In genomic region chr12:29304388-29304787, GRCh38 we compare ENCODE assay signal across 21 cellular contexts.
"Had no signal": no experiment of that assay in that cellular context is flagged by ENCODE, and none has a peak within 500 bp of the region (broad histone marks: within the 10 kb centered on the region; RNA-seq: fewer than 3 reads in every experiment).

No MANE protein-coding gene starts in this region.

- H3K36me3 ChIP-seq: left ventricle myocardium inferior, ovary, right atrium auricular region, right lobe of liver, tibial nerve, uterus had no signal

- H3K9me3 ChIP-seq: left ventricle myocardium inferior, ovary, right atrium auricular region, right lobe of liver, tibial nerve, uterus had no signal

- H3K27me3 ChIP-seq: ovary, right atrium auricular region, right lobe of liver, tibial nerve, uterus had no signal

- ATAC-seq: natural killer cell treated with Interleukin-12 subunit alpha and Interleukin-12 subunit beta and Interleukin-15 and Interleukin-18, amount 100 ng/mL, for 72 hours; right lobe of liver; stimulated activated memory B cell treated with anti-CD40 and anti-IgM and Interleukin-4, amounts not matched to agents 10 μg/mL and 1 μg/mL and 100 μg/mL, for 72 hours; stimulated activated naive CD8-positive, alpha-beta T cell treated with anti-CD3 and anti-CD28 coated beads, Interleukin-15, amount 100 ng/mL, for 72 hours had no signal

- DNase-seq: hypothalamus; islet precursor cell; left ventricle myocardium inferior; mesendoderm; naive B cell; ovary; right lobe of liver; stimulated activated CD4-positive, alpha-beta T cell treated with anti-CD3 and anti-CD28 coated beads, Interleukin-1b, Interleukin-23, amount 100 ng/mL, for 48 hours; stimulated activated CD4-positive, alpha-beta T cell treated with anti-CD3 and anti-CD28 coated beads, Interleukin-2, amount 100 ng/mL, for 48 hours; stimulated activated CD4-positive, alpha-beta T cell treated with anti-CD3 and anti-CD28 coated beads, Interleukin-4, amount 100 ng/mL, for 4 hours; stimulated activated CD8-positive, alpha-beta memory T cell treated with anti-CD3 and anti-CD28 coated beads, Interleukin-4, amount 100 ng/mL, for 48 hours; stimulated activated naive CD4-positive, alpha-beta T cell treated with Interleukin-2 at 50 U/mL for 16 hours; stimulated activated naive CD8-positive, alpha-beta T cell treated with anti-CD3 and anti-CD28 coated beads, Interleukin-15, amount 100 ng/mL, for 72 hours; substantia nigra; uterus had no signal

- H3K4me3 ChIP-seq: left ventricle myocardium inferior, lung, ovary, right atrium auricular region, right lobe of liver, smooth muscle cell, tibial nerve, uterus had no signal

- H3K4me2 ChIP-seq: smooth muscle cell had no signal

- H3K27ac ChIP-seq: left ventricle myocardium inferior, ovary, right atrium auricular region, right lobe of liver, tibial nerve, uterus had no signal

- H3K4me1 ChIP-seq: right atrium auricular region, right lobe of liver, tibial nerve, uterus had no signal
